1 cellular context compared by ENCODE assay signal in the genomic region with DNA sequence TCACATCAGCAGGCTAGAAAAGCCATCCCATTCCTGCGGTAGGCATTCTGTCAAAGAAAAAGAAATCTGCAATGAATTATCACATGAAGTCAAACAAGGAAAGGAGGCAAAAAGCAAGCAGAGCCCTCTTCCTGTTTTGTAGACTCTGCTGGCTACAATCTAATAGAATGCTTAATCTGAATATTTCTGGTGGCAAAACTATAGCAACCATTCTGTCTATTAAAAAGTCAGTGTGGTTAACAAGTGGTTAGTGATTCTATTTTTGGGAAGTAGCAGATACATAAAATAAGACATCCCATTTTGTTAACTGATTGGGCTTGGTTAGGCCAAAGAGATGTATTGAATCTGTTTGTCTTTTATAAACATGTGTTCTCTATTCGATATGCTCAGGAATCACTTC.
TF ChIP-seq lines count a peak whose summit lies in the region.

No MANE protein-coding gene starts in this region.

TF ChIP-seq in GM12878, 131 proteins besides CTCF, POLR2A, EP300 and RAD21 (continued from another document):
- TF ChIP-seq, protein P1, sequence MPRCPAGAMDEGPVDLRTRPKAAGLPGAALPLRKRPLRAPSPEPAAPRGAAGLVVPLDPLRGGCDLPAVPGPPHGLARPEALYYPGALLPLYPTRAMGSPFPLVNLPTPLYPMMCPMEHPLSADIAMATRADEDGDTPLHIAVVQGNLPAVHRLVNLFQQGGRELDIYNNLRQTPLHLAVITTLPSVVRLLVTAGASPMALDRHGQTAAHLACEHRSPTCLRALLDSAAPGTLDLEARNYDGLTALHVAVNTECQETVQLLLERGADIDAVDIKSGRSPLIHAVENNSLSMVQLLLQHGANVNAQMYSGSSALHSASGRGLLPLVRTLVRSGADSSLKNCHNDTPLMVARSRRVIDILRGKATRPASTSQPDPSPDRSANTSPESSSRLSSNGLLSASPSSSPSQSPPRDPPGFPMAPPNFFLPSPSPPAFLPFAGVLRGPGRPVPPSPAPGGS (IDR thresholded peaks at IDR 0.05; ENCODE audit: borderline replicate concordance, insufficient read depth, low read depth, low read length, poor library complexity, severe bottlenecking): no peak
- TF ChIP-seq MEF2A (IDR thresholded peaks at IDR 0.05; ENCODE audit: insufficient read depth, low read depth, low read length) (peak; percentile 86), MTA2 (IDR thresholded peaks at IDR 0.05; ENCODE audit: low read depth) (peak; percentile 81), LARP7 (IDR thresholded peaks at IDR 0.05) (no peak), POU2F2 (IDR thresholded peaks at IDR 0.05; ENCODE audit: borderline replicate concordance, low read depth, low read length) (no peak), KAT2A (conservative IDR thresholded peaks at IDR 0.05; ENCODE audit: control insufficient read depth, low read depth, low read length) (no peak), SPI1 (IDR thresholded peaks at IDR 0.05; ENCODE audit: borderline replicate concordance, insufficient read depth, low read depth, low read length) (peak; percentile 55; the same call in 1 of the 2 replicates), ZNF217 (IDR thresholded peaks at IDR 0.05) (peak; percentile 53; the same call in 1 of the 2 replicates), IKZF2 (IDR thresholded peaks at IDR 0.05) (peak; percentile 18 to 37; a peak in 1 of 4 replicates), EGR1 (IDR thresholded peaks at IDR 0.05; ENCODE audit: borderline replicate concordance in 1 of 2, low read depth in 2 of 2, low read length in 2 of 2) (no peak), FOS (IDR thresholded peaks at IDR 0.05; ENCODE audit: borderline replicate concordance, extremely low read depth, insufficient read length) (no peak), RUNX3 (IDR thresholded peaks at IDR 0.05; ENCODE audit: low read length) (peak; percentile 72)
- TF ChIP-seq, protein P2, sequence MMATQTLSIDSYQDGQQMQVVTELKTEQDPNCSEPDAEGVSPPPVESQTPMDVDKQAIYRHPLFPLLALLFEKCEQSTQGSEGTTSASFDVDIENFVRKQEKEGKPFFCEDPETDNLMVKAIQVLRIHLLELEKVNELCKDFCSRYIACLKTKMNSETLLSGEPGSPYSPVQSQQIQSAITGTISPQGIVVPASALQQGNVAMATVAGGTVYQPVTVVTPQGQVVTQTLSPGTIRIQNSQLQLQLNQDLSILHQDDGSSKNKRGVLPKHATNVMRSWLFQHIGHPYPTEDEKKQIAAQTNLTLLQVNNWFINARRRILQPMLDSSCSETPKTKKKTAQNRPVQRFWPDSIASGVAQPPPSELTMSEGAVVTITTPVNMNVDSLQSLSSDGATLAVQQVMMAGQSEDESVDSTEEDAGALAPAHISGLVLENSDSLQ (IDR thresholded peaks at IDR 0.05): 0 out of 2 replicates have a peak, but pooled peaks have one; percentile 36
- TF ChIP-seq, protein P3, sequence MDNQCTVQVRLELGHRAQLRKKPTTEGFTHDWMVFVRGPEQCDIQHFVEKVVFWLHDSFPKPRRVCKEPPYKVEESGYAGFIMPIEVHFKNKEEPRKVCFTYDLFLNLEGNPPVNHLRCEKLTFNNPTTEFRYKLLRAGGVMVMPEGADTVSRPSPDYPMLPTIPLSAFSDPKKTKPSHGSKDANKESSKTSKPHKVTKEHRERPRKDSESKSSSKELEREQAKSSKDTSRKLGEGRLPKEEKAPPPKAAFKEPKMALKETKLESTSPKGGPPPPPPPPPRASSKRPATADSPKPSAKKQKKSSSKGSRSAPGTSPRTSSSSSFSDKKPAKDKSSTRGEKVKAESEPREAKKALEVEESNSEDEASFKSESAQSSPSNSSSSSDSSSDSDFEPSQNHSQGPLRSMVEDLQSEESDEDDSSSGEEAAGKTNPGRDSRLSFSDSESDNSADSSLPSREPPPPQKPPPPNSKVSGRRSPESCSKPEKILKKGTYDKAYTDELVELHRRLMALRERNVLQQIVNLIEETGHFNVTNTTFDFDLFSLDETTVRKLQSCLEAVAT (IDR thresholded peaks at IDR 0.05): peak; percentile 56; the same call in 1 of the 2 replicates
- TF ChIP-seq, protein P4, sequence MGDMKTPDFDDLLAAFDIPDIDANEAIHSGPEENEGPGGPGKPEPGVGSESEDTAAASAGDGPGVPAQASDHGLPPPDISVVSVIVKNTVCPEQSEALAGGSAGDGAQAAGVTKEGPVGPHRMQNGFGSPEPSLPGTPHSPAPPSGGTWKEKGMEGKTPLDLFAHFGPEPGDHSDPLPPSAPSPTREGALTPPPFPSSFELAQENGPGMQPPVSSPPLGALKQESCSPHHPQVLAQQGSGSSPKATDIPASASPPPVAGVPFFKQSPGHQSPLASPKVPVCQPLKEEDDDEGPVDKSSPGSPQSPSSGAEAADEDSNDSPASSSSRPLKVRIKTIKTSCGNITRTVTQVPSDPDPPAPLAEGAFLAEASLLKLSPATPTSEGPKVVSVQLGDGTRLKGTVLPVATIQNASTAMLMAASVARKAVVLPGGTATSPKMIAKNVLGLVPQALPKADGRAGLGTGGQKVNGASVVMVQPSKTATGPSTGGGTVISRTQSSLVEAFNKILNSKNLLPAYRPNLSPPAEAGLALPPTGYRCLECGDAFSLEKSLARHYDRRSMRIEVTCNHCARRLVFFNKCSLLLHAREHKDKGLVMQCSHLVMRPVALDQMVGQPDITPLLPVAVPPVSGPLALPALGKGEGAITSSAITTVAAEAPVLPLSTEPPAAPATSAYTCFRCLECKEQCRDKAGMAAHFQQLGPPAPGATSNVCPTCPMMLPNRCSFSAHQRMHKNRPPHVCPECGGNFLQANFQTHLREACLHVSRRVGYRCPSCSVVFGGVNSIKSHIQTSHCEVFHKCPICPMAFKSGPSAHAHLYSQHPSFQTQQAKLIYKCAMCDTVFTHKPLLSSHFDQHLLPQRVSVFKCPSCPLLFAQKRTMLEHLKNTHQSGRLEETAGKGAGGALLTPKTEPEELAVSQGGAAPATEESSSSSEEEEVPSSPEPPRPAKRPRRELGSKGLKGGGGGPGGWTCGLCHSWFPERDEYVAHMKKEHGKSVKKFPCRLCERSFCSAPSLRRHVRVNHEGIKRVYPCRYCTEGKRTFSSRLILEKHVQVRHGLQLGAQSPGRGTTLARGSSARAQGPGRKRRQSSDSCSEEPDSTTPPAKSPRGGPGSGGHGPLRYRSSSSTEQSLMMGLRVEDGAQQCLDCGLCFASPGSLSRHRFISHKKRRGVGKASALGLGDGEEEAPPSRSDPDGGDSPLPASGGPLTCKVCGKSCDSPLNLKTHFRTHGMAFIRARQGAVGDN (IDR thresholded peaks at IDR 0.05): no peak
